In the genomic region with DNA sequence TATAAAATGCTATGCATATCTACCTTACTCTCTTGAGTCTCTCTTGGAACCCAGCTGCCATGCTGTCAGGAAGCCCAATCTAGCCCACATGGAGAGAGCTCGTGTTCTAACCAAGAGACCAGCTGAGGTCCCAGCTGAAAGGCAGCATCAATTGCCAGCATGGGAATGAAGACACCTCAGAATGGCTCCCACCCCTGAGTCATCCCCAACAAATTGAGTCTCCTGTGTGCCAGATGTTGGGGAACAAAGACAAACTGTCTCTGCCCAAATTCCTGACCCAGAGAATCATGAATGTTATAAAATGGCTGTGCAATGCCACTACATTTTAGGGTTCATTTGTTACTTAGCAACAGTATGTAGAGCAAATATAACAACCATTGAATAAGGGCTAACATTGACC, we compare ENCODE assay signal across 15 cellular contexts.
"Had no signal": no experiment of that assay in that cellular context is flagged by ENCODE, and none has a peak within 500 bp of the region (broad histone marks: within the 10 kb centered on the region; RNA-seq: fewer than 3 reads in every experiment).

No MANE protein-coding gene starts in this region.

- H3K4me1 Mint-ChIP-seq: activated CD4-positive, alpha-beta memory T cell treated with anti-CD3 and anti-CD28 coated beads, Interleukin-2, amount 10 ng/mL, durations not matched to agents 7 days and 5 days; activated CD4-positive, alpha-beta T cell treated with anti-CD3 and anti-CD28 coated beads for 36 hours; activated naive CD8-positive, alpha-beta T cell treated with anti-CD3 and anti-CD28 coated beads for 36 hours; immature natural killer cell; natural killer cell; stimulated activated effector memory CD8-positive, alpha-beta T cell treated with anti-CD3 and anti-CD28 coated beads, Interleukin-12 subunit alpha, Interleukin-12 subunit beta, amount 100 ng/mL, for 72 hours had no signal

- H3K4me3 Mint-ChIP-seq: activated CD4-positive, alpha-beta memory T cell treated with anti-CD3 and anti-CD28 coated beads, Interleukin-2, amount 10 ng/mL, durations not matched to agents 7 days and 5 days; activated CD4-positive, alpha-beta T cell treated with anti-CD3 and anti-CD28 coated beads for 36 hours; activated naive CD8-positive, alpha-beta T cell treated with anti-CD3 and anti-CD28 coated beads for 36 hours; activated T-cell treated with anti-CD3 and anti-CD28 coated beads, Interleukin-2, amount 50 U/mL, for 72 hours; immature natural killer cell; natural killer cell; stimulated activated effector memory CD8-positive, alpha-beta T cell treated with anti-CD3 and anti-CD28 coated beads, Interleukin-12 subunit alpha, Interleukin-12 subunit beta, amount 100 ng/mL, for 72 hours had no signal

- H3K27ac Mint-ChIP-seq: activated CD4-positive, alpha-beta memory T cell treated with anti-CD3 and anti-CD28 coated beads, Interleukin-2, amount 10 ng/mL, durations not matched to agents 7 days and 5 days; activated CD4-positive, alpha-beta T cell treated with anti-CD3 and anti-CD28 coated beads for 36 hours; activated naive CD8-positive, alpha-beta T cell treated with anti-CD3 and anti-CD28 coated beads for 36 hours; activated T-cell treated with anti-CD3 and anti-CD28 coated beads, Interleukin-2, amount 50 U/mL, for 72 hours; immature natural killer cell; natural killer cell; progenitor cell of endocrine pancreas; stimulated activated effector memory CD8-positive, alpha-beta T cell treated with anti-CD3 and anti-CD28 coated beads, Interleukin-12 subunit alpha, Interleukin-12 subunit beta, amount 100 ng/mL, for 72 hours had no signal

- H3K27ac ChIP-seq: lower lobe of right lung, thyroid gland, VCaP had no signal

- H3K27me3 Mint-ChIP-seq: activated CD4-positive, alpha-beta memory T cell treated with anti-CD3 and anti-CD28 coated beads, Interleukin-2, amount 10 ng/mL, durations not matched to agents 7 days and 5 days; activated CD4-positive, alpha-beta T cell treated with anti-CD3 and anti-CD28 coated beads for 36 hours; activated naive CD8-positive, alpha-beta T cell treated with anti-CD3 and anti-CD28 coated beads for 36 hours had no signal

- H3K9me3 Mint-ChIP-seq: activated CD4-positive, alpha-beta memory T cell treated with anti-CD3 and anti-CD28 coated beads, Interleukin-2, amount 10 ng/mL, durations not matched to agents 7 days and 5 days; activated naive CD8-positive, alpha-beta T cell treated with anti-CD3 and anti-CD28 coated beads for 36 hours; activated T-cell treated with anti-CD3 and anti-CD28 coated beads, Interleukin-2, amount 50 U/mL, for 72 hours; immature natural killer cell; natural killer cell; stimulated activated effector memory CD8-positive, alpha-beta T cell treated with anti-CD3 and anti-CD28 coated beads, Interleukin-12 subunit alpha, Interleukin-12 subunit beta, amount 100 ng/mL, for 72 hours had no signal

- DNase-seq: activated CD4-positive, alpha-beta memory T cell treated with anti-CD3 and anti-CD28 coated beads, Interleukin-2, amount 10 ng/mL, durations not matched to agents 7 days and 5 days; activated CD4-positive, alpha-beta T cell treated with anti-CD3 and anti-CD28 coated beads for 36 hours; activated gamma-delta T cell treated with Interleukin-2 at 50 U/mL for 16 hours; activated naive CD8-positive, alpha-beta T cell treated with anti-CD3 and anti-CD28 coated beads for 36 hours; activated T-cell treated with anti-CD3 and anti-CD28 coated beads, Interleukin-2, amount 50 U/mL, for 72 hours; glutamatergic neuron; immature natural killer cell; left cardiac atrium; lower lobe of right lung; natural killer cell; right cardiac atrium; thyroid gland had no signal

- H3K4me1 ChIP-seq: lower lobe of right lung, thyroid gland had no signal

- H3K27me3 ChIP-seq: thyroid gland had no signal

- H3K36me3 Mint-ChIP-seq: natural killer cell; stimulated activated effector memory CD8-positive, alpha-beta T cell treated with anti-CD3 and anti-CD28 coated beads, Interleukin-12 subunit alpha, Interleukin-12 subunit beta, amount 100 ng/mL, for 72 hours had no signal

- H3K36me3 ChIP-seq: lower lobe of right lung, thyroid gland had no signal

- H3K4me3 ChIP-seq: lower lobe of right lung, thyroid gland had no signal

- H3K9me3 ChIP-seq: lower lobe of right lung, thyroid gland had no signal
